ENCODE assay signal across 27 cellular contexts in the genomic region with DNA sequence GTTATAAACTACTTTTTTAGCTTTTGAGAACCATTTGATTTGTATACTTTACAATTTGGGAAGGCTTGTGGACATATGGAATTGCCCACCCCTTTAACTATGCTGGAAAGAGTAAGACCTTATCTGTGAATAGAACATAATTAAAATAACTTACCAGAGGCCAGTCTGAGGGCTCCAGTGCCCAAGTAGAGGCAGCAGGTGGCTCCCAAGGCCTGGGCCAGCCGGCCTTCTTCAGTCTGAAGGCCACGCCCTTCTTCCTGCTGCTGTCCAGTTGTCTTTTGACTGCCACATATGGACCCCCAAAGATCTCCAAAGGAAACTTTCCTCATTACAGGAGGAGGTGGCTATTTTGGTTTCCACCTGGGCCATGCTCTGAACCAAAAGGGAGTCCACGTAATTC. TPM values are rescaled to one million over a fixed set of nuclear protein-coding genes. Genes with fewer than 3 reads are reported as not detected.
DNase-seq lines count a peak whose midpoint lies in the region; ATAC-seq, FAIRE-seq and TF ChIP-seq lines count a peak whose summit lies in the region.
"Had no signal": no experiment of that assay in that cellular context is flagged by ENCODE, and none has a peak within 500 bp of the region (broad histone marks: within the 10 kb centered on the region; RNA-seq: fewer than 3 reads in every experiment).

No MANE protein-coding gene starts in this region.

- ATAC-seq in K562 (peak; percentile 95), HG03521 (IDR thresholded peaks at IDR 0.05; ENCODE audit: unreplicated experiment) (no peak), HG03565 (IDR thresholded peaks at IDR 0.05; ENCODE audit: unreplicated experiment) (no peak)

- no peak overlapping the region for H3K4me3 ChIP-seq in K562
- H3K4me3 ChIP-seq: BLaER1 had no signal

- WGBS in K562 (ENCODE audit: insufficient coverage, low coverage, missing lambda C conversion rate): 51% methylated on average over 3 of the region's 3 CpGs

- no peaks in the 10 kb centered on the region for H3K9me3 ChIP-seq in K562 (replicated peaks; ENCODE audit: control insufficient read depth, insufficient read depth, low read depth, low read length)
- H3K9me3 ChIP-seq: BE2C had no signal

- no peaks in the 10 kb centered on the region for H3K36me3 ChIP-seq in K562 (ENCODE audit: control insufficient read depth, insufficient read depth, low read length)
- H3K36me3 ChIP-seq: BE2C, BLaER1 had no signal

- no peak overlapping the region for H2AFZ ChIP-seq in K562 (ENCODE audit: low read depth, low read length)

- FAIRE-seq in K562 (lab: Jason Lieb, UNC): no peak
- FAIRE-seq: A204.1, GM12891, GM19239 had no signal

- peak; percentile 61 to 75 (median 62) for TF ChIP-seq CTCF in K562 (IDR thresholded peaks at IDR 0.05 in 2 of 3, conservative IDR thresholded peaks at IDR 0.05 in 1 of 3; ENCODE audit: insufficient read depth in 2 of 3, low read depth in 1 of 3, low read length in 3 of 3)

- H3K27ac ChIP-seq in K562 (ENCODE audit: extremely low read depth, low read depth, low read length): no peak overlapping the region
- H3K27ac ChIP-seq: BLaER1 had no signal

- no peak for TF ChIP-seq RAD21 in Ishikawa (IDR thresholded peaks at IDR 0.05; ENCODE audit: low read depth)
- TF ChIP-seq RAD21 in K562 (CRISPR knock-in tag; conservative IDR thresholded peaks at IDR 0.05 in 1 of 2, IDR thresholded peaks at IDR 0.05 in 1 of 2): peak; percentile 90 to 94

- no peaks in the 10 kb centered on the region for H3K27me3 ChIP-seq in K562 (ENCODE audit: control insufficient read depth in 2 of 2, insufficient read depth in 2 of 2, low read length in 2 of 2)
- H3K27me3 ChIP-seq: BE2C, BLaER1 had no signal

- no peak overlapping the region for H3K4me2 ChIP-seq in K562 (ENCODE audit: insufficient read depth, low read length)
- H3K4me2 ChIP-seq: BLaER1 had no signal

- H3K9ac ChIP-seq in K562 (ENCODE audit: insufficient read depth in 1 of 2, low read depth in 2 of 2, low read length in 2 of 2): no peak overlapping the region
- H3K9ac ChIP-seq: BLaER1 had no signal

- intact Hi-C loops in K562 (cut with micrococcal nuclease): loop anchor here (2.0 kb wide), 1 partner anchor 32 kb away; no protein-coding TSS in a partner anchor

- H3K9me1 ChIP-seq in K562 (ENCODE audit: control insufficient read depth, insufficient read depth, low read length): no peaks in the 10 kb centered on the region

- no peaks in the 10 kb centered on the region for H4K20me1 ChIP-seq in K562 (replicated peaks; ENCODE audit: control insufficient read depth, insufficient read depth, low read length)
- H4K20me1 ChIP-seq: BLaER1 had no signal

- no TSS peak for BruUV-seq in K562 (replicated peaks; lab: Mats Ljungman, UMichigan)

- POLR2A ChIA-PET in K562 (lab: Yijun Ruan, JAX): no interaction called here

- TF ChIP-seq EP300 in Ishikawa (IDR thresholded peaks at IDR 0.05; ENCODE audit: borderline replicate concordance): no peak
- TF ChIP-seq EP300 in K562 (IDR thresholded peaks at IDR 0.05; ENCODE audit: low read length): no peak

- DNase-seq in K562 (ENCODE audit: extremely low read depth in 1 of 4, low spot score in 3 of 4) (peak in 2 of 4 experiments; percentile 28 to 53), erythroblast (lab: John Stamatoyannopoulos, UW) (peak; percentile 19 to 37), NCI-H526 treated with DMSO at 0.1 percent for 48 hours (lab: John Stamatoyannopoulos, UW) (no peak)
- DNase-seq: 8988T; BE2C; C1 segment of cervical spinal cord; CD4-positive, alpha-beta memory T cell; CD4-positive, CD25-positive, alpha-beta regulatory T cell; CD8-positive, alpha-beta memory T cell; COR-L47; DMS 273 treated with DMSO at 0.1 percent for 48 hours; DMS153; DMS53; DMS79; DND-41; EL; GDM1 had no signal

- peaks cover 0 to 8% of the 10 kb centered on the region in 2 experiments; a peak in 2 of 5 replicates for H3K4me1 ChIP-seq in K562 (replicated peaks in 1 of 2; ENCODE audit: control insufficient read depth in 2 of 2, insufficient read depth in 2 of 2, low read length in 2 of 2)
- H3K4me1 ChIP-seq: BE2C, BLaER1 had no signal

- no peaks in the 10 kb centered on the region for H3K79me2 ChIP-seq in K562 (ENCODE audit: control insufficient read depth, insufficient read depth, low read length)

- CTCF ChIA-PET in K562 (lab: Yijun Ruan, JAX; ENCODE audit: low intra/inter-chr PET ratio): interaction anchor here (0.7 to 1.5 kb wide), 2 partner anchors 32 to 39 kb away, joined by 4 to 6 read pairs; no protein-coding TSS in a partner anchor

- in situ Hi-C loops in K562 (cut with MboI): no loop called here

- TF ChIP-seq POLR2A in K562 (conservative IDR thresholded peaks at IDR 0.05) (no peak), erythroblast (IDR thresholded peaks at IDR 0.05; ENCODE audit: low read length) (no peak)

TF ChIP-seq in K562, 482 proteins besides CTCF, POLR2A, EP300 and RAD21 (continues in another document):
- TF ChIP-seq, protein P1, sequence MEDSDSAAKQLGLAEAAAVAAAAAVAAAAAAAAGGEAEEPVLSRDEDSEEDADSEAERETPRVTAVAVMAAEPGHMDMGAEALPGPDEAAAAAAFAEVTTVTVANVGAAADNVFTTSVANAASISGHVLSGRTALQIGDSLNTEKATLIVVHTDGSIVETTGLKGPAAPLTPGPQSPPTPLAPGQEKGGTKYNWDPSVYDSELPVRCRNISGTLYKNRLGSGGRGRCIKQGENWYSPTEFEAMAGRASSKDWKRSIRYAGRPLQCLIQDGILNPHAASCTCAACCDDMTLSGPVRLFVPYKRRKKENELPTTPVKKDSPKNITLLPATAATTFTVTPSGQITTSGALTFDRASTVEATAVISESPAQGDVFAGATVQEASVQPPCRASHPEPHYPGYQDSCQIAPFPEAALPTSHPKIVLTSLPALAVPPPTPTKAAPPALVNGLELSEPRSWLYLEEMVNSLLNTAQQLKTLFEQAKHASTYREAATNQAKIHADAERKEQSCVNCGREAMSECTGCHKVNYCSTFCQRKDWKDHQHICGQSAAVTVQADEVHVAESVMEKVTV (CRISPR knock-in tag; IDR thresholded peaks at IDR 0.05): peak; percentile 85
- TF ChIP-seq SMC3 (conservative IDR thresholded peaks at IDR 0.05; ENCODE audit: insufficient read depth, low read depth, low read length): peak; percentile 53; the same call in 1 of the 2 replicates
- TF ChIP-seq, protein P2, sequence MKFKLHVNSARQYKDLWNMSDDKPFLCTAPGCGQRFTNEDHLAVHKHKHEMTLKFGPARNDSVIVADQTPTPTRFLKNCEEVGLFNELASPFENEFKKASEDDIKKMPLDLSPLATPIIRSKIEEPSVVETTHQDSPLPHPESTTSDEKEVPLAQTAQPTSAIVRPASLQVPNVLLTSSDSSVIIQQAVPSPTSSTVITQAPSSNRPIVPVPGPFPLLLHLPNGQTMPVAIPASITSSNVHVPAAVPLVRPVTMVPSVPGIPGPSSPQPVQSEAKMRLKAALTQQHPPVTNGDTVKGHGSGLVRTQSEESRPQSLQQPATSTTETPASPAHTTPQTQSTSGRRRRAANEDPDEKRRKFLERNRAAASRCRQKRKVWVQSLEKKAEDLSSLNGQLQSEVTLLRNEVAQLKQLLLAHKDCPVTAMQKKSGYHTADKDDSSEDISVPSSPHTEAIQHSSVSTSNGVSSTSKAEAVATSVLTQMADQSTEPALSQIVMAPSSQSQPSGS (CRISPR knock-in tag; IDR thresholded peaks at IDR 0.05): no peak

RNA-seq across cellular contexts. Expression of a gene that starts 12.0 kb away (rescaled TPM):
- 1.9 and 2.4 TPM in 2 replicates for total RNA-seq in K562 (2011; cell fraction: chromatin; rRNA removed; ENCODE audit: low replicate concordance)
- total RNA-seq in K562 (2011; cell fraction: nucleolus; rRNA removed): 0.50 and 0.92 TPM in 2 replicates
- total RNA-seq in K562 (2011; cell fraction: nucleoplasm; rRNA removed): 0.46 and 1.3 TPM in 2 replicates
- total RNA-seq in K562 (2014; rRNA removed): 4.9 and 5.2 TPM in 2 replicates
- 6.5 and 7.8 TPM in 2 replicates for total RNA-seq in K562 (2014; rRNA removed; fragmentation: Illumina TruSeq; extraction: Trizol)
- 18.6 and 20.5 TPM in 2 replicates for total RNA-seq in K562 (2015; rRNA removed; fragmentation: Illumina TruSeq; extraction: Trizol)
- 4.4 and 5.2 TPM in 2 replicates for total RNA-seq in K562 (2021)
- polyA plus RNA-seq in K562 (2011; rRNA removed): 0.54 and 1.1 TPM in 2 replicates
- polyA plus RNA-seq in K562 (2011; cell fraction: cytosol; rRNA removed): 0.18 and 0.24 TPM in 2 replicates
- 1.3 and 1.8 TPM in 2 replicates for polyA plus RNA-seq in K562 (2011; cell fraction: nucleus; rRNA removed)
- 7.8 and 15.0 TPM in 2 replicates for polyA plus RNA-seq in K562 (2012)
- polyA plus RNA-seq in K562 (2014; fragmentation: Illumina TruSeq; extraction: Trizol): 7.5 and 9.1 TPM in 2 replicates
- polyA plus RNA-seq in K562 (2014; fragmentation: Nextera tagmentation; extraction: Ambion mirVana): 1 to 10 TPM; 4.9 to 8.3 TPM
- polyA plus RNA-seq in K562 (2014; rRNA removed): 5.8 and 7.0 TPM in 2 replicates
- polyA minus RNA-seq in K562 (2011; rRNA and poly(A)+ RNA removed): 0.75 and 1.0 TPM in 2 replicates
- polyA minus RNA-seq in K562 (2011; cell fraction: cytosol; rRNA and poly(A)+ RNA removed): not detected in 2 replicates
- polyA minus RNA-seq in K562 (2011; cell fraction: nucleus; rRNA and poly(A)+ RNA removed): 1.8 and 1.9 TPM in 2 replicates
- total RNA-seq: Daoy, G401 had no signal
- polyA plus RNA-seq: CD14-positive monocyte had no signal

RNA-seq across cellular contexts. Expression of a gene that starts 55.4 kb away (rescaled TPM):
- total RNA-seq in K562 (2011; cell fraction: chromatin; rRNA removed; ENCODE audit: low replicate concordance): 1.0 and 3.2 TPM in 2 replicates
- 0.39 and 0.83 TPM in 2 replicates for total RNA-seq in K562 (2011; cell fraction: nucleolus; rRNA removed)
- 0.73 and 1.4 TPM in 2 replicates for total RNA-seq in K562 (2011; cell fraction: nucleoplasm; rRNA removed)
- total RNA-seq in K562 (2014; rRNA removed): 1.6 and 3.3 TPM in 2 replicates
- 4.8 TPM in 2 replicates for total RNA-seq in K562 (2014; rRNA removed; fragmentation: Illumina TruSeq; extraction: Trizol)
- total RNA-seq in K562 (2015; rRNA removed; fragmentation: Illumina TruSeq; extraction: Trizol): 8.8 and 10.0 TPM in 2 replicates
- 2.5 and 4.5 TPM in 2 replicates for total RNA-seq in K562 (2021)
- 1.1 and 1.9 TPM in 2 replicates for polyA plus RNA-seq in K562 (2011; rRNA removed)
- 0.16 and 0.60 TPM in 2 replicates for polyA plus RNA-seq in K562 (2011; cell fraction: cytosol; rRNA removed)
- 1.2 and 2.1 TPM in 2 replicates for polyA plus RNA-seq in K562 (2011; cell fraction: nucleus; rRNA removed)
- polyA plus RNA-seq in K562 (2012): 3.5 and 8.5 TPM in 2 replicates
- 2.8 and 3.5 TPM in 2 replicates for polyA plus RNA-seq in K562 (2014; fragmentation: Illumina TruSeq; extraction: Trizol)
- polyA plus RNA-seq in K562 (2014; fragmentation: Nextera tagmentation; extraction: Ambion mirVana): under 1 TPM; 0.55 to 0.81 TPM
- polyA plus RNA-seq in K562 (2014; rRNA removed): 2.9 and 3.7 TPM in 2 replicates
- 1.5 TPM in 2 replicates for polyA minus RNA-seq in K562 (2011; rRNA and poly(A)+ RNA removed)
- 0.19 TPM in 1 of 2 replicates, not detected in the other for polyA minus RNA-seq in K562 (2011; cell fraction: cytosol; rRNA and poly(A)+ RNA removed)
- polyA minus RNA-seq in K562 (2011; cell fraction: nucleus; rRNA and poly(A)+ RNA removed): 1.5 and 2.2 TPM in 2 replicates
- total RNA-seq: G401 had no signal
